Comparison of ENCODE assay signal across 8 cellular contexts in genomic region chr19:4122480-4122879, GRCh38. TPM values are rescaled to one million over a fixed set of nuclear protein-coding genes. Genes with fewer than 3 reads are reported as not detected.
DNase-seq lines count a peak whose midpoint lies in the region; ATAC-seq and TF ChIP-seq lines count a peak whose summit lies in the region.

No MANE protein-coding gene starts in this region.

- H3K36me3 ChIP-seq in iPS DF 6.9 (ENCODE audit: control insufficient read depth, insufficient read depth, low read length) (no peaks in the 10 kb centered on the region), spleen (peaks cover 0 to 37% (median 17%) of the 10 kb centered on the region in 6 donors)

- peaks cover 35% of the 10 kb centered on the region for H3K4me1 Mint-ChIP-seq in HFFc6 (ENCODE audit: low read depth)
- peaks cover 30% of the 10 kb centered on the region for H3K4me1 Mint-ChIP-seq in activated CD8-positive, alpha-beta T cell treated with anti-CD3 and anti-CD28 coated beads, Interleukin-2, amount 10 ng/mL, durations not matched to agents 7 days and 5 days (ENCODE audit: low read depth)

- H3K36me3 Mint-ChIP-seq in HFFc6 (ENCODE audit: low read depth), result peaks cover 9% of the 10 kb centered on the region
- peaks cover 18% of the 10 kb centered on the region for H3K36me3 Mint-ChIP-seq in activated CD8-positive, alpha-beta T cell treated with anti-CD3 and anti-CD28 coated beads, Interleukin-2, amount 10 ng/mL, durations not matched to agents 7 days and 5 days (ENCODE audit: low read depth)

- H3K4me3 Mint-ChIP-seq in HFFc6, result peak overlapping the region; percentile 99
- peak overlapping the region; percentile 89 for H3K4me3 Mint-ChIP-seq in activated CD8-positive, alpha-beta T cell treated with anti-CD3 and anti-CD28 coated beads, Interleukin-2, amount 10 ng/mL, durations not matched to agents 7 days and 5 days

- intact Hi-C loops in spleen (cut with DNase I; ENCODE audit: low total_unique reads), result no loop called here

- H3K9me3 Mint-ChIP-seq in HFFc6, result peaks cover 3% of the 10 kb centered on the region; the same call in 1 of the 2 replicates
- H3K9me3 Mint-ChIP-seq in activated CD8-positive, alpha-beta T cell treated with anti-CD3 and anti-CD28 coated beads, Interleukin-2, amount 10 ng/mL, durations not matched to agents 7 days and 5 days (ENCODE audit: insufficient read depth), result no peaks in the 10 kb centered on the region

- no peak for TF ChIP-seq CTCF in HFFc6 (IDR thresholded peaks at IDR 0.05)
- TF ChIP-seq CTCF in spleen (IDR thresholded peaks at IDR 0.05 in 8 of 11, conservative IDR thresholded peaks at IDR 0.05 in 3 of 11), result no peak

- ATAC-seq in activated CD8-positive, alpha-beta T cell treated with anti-CD3 and anti-CD28 coated beads, Interleukin-2, amount 10 ng/mL, durations not matched to agents 7 days and 5 days, result no peak
- no peak for ATAC-seq in HG02571 (IDR thresholded peaks at IDR 0.05; ENCODE audit: unreplicated experiment)
- no peak for ATAC-seq in HG03045 (IDR thresholded peaks at IDR 0.05; ENCODE audit: unreplicated experiment)
- no peak for ATAC-seq in HG03469 (IDR thresholded peaks at IDR 0.05; ENCODE audit: unreplicated experiment)

- DNase-seq in HFFc6 (no peak), iPS DF 6.9 (ENCODE audit: low read depth, low spot score) (no peak), spleen (no peak)
- no peak for DNase-seq in activated CD8-positive, alpha-beta T cell treated with anti-CD3 and anti-CD28 coated beads, Interleukin-2, amount 10 ng/mL, durations not matched to agents 7 days and 5 days
- no peak for DNase-seq in stimulated activated CD4-positive, alpha-beta T cell treated with anti-CD3 and anti-CD28 coated beads, Interleukin-4, amount 100 ng/mL, for 4 hours

- POLR2A ChIA-PET in activated CD8-positive, alpha-beta T cell treated with anti-CD3 and anti-CD28 coated beads, Interleukin-2, amount 10 ng/mL, durations not matched to agents 7 days and 5 days (lab: Charles Lee), result no interaction called here

- H3K27me3 Mint-ChIP-seq in HFFc6 (ENCODE audit: insufficient read depth), result no peaks in the 10 kb centered on the region; the same call in 1 of the 2 replicates
- H3K27me3 Mint-ChIP-seq in activated CD8-positive, alpha-beta T cell treated with anti-CD3 and anti-CD28 coated beads, Interleukin-2, amount 10 ng/mL, durations not matched to agents 7 days and 5 days (ENCODE audit: low read depth), result no peaks in the 10 kb centered on the region

- H3K27ac Mint-ChIP-seq in HFFc6, result peak overlapping the region; percentile 90
- peak overlapping the region; percentile 91 for H3K27ac Mint-ChIP-seq in activated CD8-positive, alpha-beta T cell treated with anti-CD3 and anti-CD28 coated beads, Interleukin-2, amount 10 ng/mL, durations not matched to agents 7 days and 5 days

- no peaks in the 10 kb centered on the region for H3K9me3 ChIP-seq in iPS DF 6.9 (ENCODE audit: control insufficient read depth, insufficient read depth, low read length)
- H3K9me3 ChIP-seq in spleen, result no peaks in the 10 kb centered on the region

- TF ChIP-seq POLR2A in spleen (IDR thresholded peaks at IDR 0.05), result no peak

- H3K4me3 ChIP-seq in iPS DF 6.9 (ENCODE audit: low read length), result peak overlapping the region; percentile 68; the same call in 1 of the 2 replicates
- H3K4me3 ChIP-seq in spleen, result peak overlapping the region in 6 of 8 donors; percentile 58 to 87 (median 66)

- no peak overlapping the region for H3K27ac ChIP-seq in iPS DF 6.9 (ENCODE audit: low read length)
- H3K27ac ChIP-seq in spleen, result peak overlapping the region in 7 of 8 donors; percentile 54 to 92 (median 83)

- no peaks in the 10 kb centered on the region for H3K27me3 ChIP-seq in iPS DF 6.9 (ENCODE audit: control insufficient read depth, insufficient read depth, low read length)
- no peaks in the 10 kb centered on the region for H3K27me3 ChIP-seq in spleen (replicated peaks in 1 of 7)

- 0 out of 2 replicates have a peak, but pooled peaks cover 2% of the 10 kb centered on the region for H3K4me1 ChIP-seq in iPS DF 6.9 (ENCODE audit: control insufficient read depth, insufficient read depth, low read length)
- H3K4me1 ChIP-seq in spleen, result peaks cover 7 to 64% (median 28%) of the 10 kb centered on the region in 6 donors

- CTCF ChIA-PET in activated CD8-positive, alpha-beta T cell treated with anti-CD3 and anti-CD28 coated beads, Interleukin-2, amount 10 ng/mL, durations not matched to agents 7 days and 5 days (lab: Charles Lee), result no interaction called here

- WGBS in iPS DF 6.9 (ENCODE audit: insufficient coverage, insufficient read length), result no CpG with 5 or more reads among the region's 5 CpGs
- 69 to 81% (median 77%) methylated on average over 4 to 5 of the region's 5 CpGs for WGBS in spleen, 5 donors

RNA-seq across cellular contexts. Expression of gene MAP2K2, which starts 1.4 kb away (rescaled TPM):
- 100 to 1,000 TPM; 175 to 209 (median 187) TPM for total RNA-seq in HFFc6 (2021; fragmentation: NEBNext Ultra II Directional; extraction: Animal tissue kit (Norgen Biotek cat#: 25700))
- total RNA-seq in activated CD8-positive, alpha-beta T cell treated with anti-CD3 and anti-CD28 coated beads, Interleukin-2, amount 10 ng/mL, durations not matched to agents 7 days and 5 days, result 100 to 1,000 TPM; 218 to 234 TPM
- 100 to 1,000 TPM in 5 of 7 donors, 10 to 100 TPM in 2; 95.3 to 131 (median 101) TPM for total RNA-seq in spleen
- 100 to 1,000 TPM; 117 to 165 (median 160) TPM for polyA plus RNA-seq in spleen

RNA-seq across cellular contexts. Expression of gene CREB3L3, which starts 31.0 kb away (rescaled TPM):
- not detected for total RNA-seq in HFFc6 (2021; fragmentation: NEBNext Ultra II Directional; extraction: Animal tissue kit (Norgen Biotek cat#: 25700))
- total RNA-seq in activated CD8-positive, alpha-beta T cell treated with anti-CD3 and anti-CD28 coated beads, Interleukin-2, amount 10 ng/mL, durations not matched to agents 7 days and 5 days, result under 1 TPM; 0.16 to 0.18 TPM
- total RNA-seq in spleen, result 1 to 10 TPM in 1 of 7 donors, under 1 TPM in 2, not detected in 4; 0.19 to 1.1 (median 0.37) TPM
- polyA plus RNA-seq in spleen, result under 1 TPM in 1 of 3 donors, not detected in 2; 0.07 TPM

RNA-seq across cellular contexts. Expression of gene ZBTB7A, which starts 55.8 kb away (rescaled TPM):
- 10 to 100 TPM; 40.8 to 47.6 (median 43.6) TPM for total RNA-seq in HFFc6 (2021; fragmentation: NEBNext Ultra II Directional; extraction: Animal tissue kit (Norgen Biotek cat#: 25700))
- total RNA-seq in activated CD8-positive, alpha-beta T cell treated with anti-CD3 and anti-CD28 coated beads, Interleukin-2, amount 10 ng/mL, durations not matched to agents 7 days and 5 days, result 10 to 100 TPM; 59.1 to 63.1 TPM
- 10 to 100 TPM; 43.0 to 68.1 (median 53.7) TPM for total RNA-seq in spleen
- 10 to 100 TPM in 1 of 3 donors, 1 to 10 TPM in 2; 4.0 to 15.2 (median 4.2) TPM for polyA plus RNA-seq in spleen

RNA-seq across cellular contexts. Expression of gene SIRT6, which starts 59.9 kb away (rescaled TPM):
- 10 to 100 TPM; 23.4 to 27.5 (median 25.2) TPM for total RNA-seq in HFFc6 (2021; fragmentation: NEBNext Ultra II Directional; extraction: Animal tissue kit (Norgen Biotek cat#: 25700))
- total RNA-seq in activated CD8-positive, alpha-beta T cell treated with anti-CD3 and anti-CD28 coated beads, Interleukin-2, amount 10 ng/mL, durations not matched to agents 7 days and 5 days, result 10 to 100 TPM; 30.8 to 40.4 TPM
- 10 to 100 TPM; 15.9 to 39.8 (median 27.7) TPM for total RNA-seq in spleen
- 10 to 100 TPM; 23.1 to 37.5 (median 35.6) TPM for polyA plus RNA-seq in spleen
